ENCODE assay signal across 1 cellular context in genomic region chr3:172170841-172171240, GRCh38.
TF ChIP-seq lines count a peak whose summit lies in the region.

No MANE protein-coding gene starts in this region.

TF ChIP-seq in GM23338, 12 proteins besides CTCF, POLR2A, EP300 and RAD21 (continued from another document):
- TF ChIP-seq ZNF462 (CRISPR knock-in tag; IDR thresholded peaks at IDR 0.05): no peak
- no peak for TF ChIP-seq POLR2AphosphoS5 (IDR thresholded peaks at IDR 0.05; ENCODE audit: low read depth)
- no peak for TF ChIP-seq ETS1 (IDR thresholded peaks at IDR 0.05)
- TF ChIP-seq EZH2 (IDR thresholded peaks at IDR 0.05; ENCODE audit: low read depth, unreplicated experiment): no peak
- no peak for TF ChIP-seq JUNB (IDR thresholded peaks at IDR 0.05; ENCODE audit: unreplicated experiment)
- TF ChIP-seq ZNF331 (CRISPR knock-in tag; IDR thresholded peaks at IDR 0.05; ENCODE audit: low read depth): no peak
